In the genomic region with DNA sequence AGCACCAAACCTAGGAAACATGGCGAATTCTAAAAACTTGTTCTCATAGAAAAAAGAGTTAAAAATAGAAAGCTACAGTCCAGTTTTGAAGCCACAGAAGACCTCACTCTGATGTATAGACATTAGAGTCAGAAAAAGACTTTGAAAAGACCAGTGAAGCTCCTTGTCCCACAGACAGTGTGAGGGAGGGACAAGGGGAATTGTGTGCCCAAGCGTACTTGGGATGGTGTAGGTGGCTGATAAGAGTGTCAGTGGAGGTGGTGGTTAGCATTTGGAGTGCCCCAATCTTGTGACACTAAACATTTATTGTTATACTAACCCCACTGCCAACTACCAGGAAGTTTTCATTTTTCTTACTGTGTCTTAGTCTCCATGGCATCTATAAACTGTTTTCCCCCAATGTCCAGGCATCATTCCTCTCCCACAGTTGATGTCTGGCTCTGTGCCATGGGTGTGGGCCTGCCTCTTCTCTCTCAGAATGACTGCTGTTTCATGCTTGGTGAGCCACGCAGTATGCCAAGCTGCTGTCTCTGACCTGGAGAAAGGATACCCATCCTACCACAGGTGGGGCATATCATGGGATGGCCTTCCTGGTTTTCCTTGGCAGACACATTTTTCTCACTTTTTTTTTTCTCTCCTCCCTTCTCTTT, we compare ENCODE assay signal across 18 cellular contexts.
DNase-seq lines count a peak whose midpoint lies in the region; ATAC-seq and TF ChIP-seq lines count a peak whose summit lies in the region.
"Had no signal": no experiment of that assay in that cellular context is flagged by ENCODE, and none has a peak within 500 bp of the region (broad histone marks: within the 10 kb centered on the region; RNA-seq: fewer than 3 reads in every experiment).

No MANE protein-coding gene starts in this region.

- TF ChIP-seq CTCF in epithelial cell of proximal tubule (conservative IDR thresholded peaks at IDR 0.05; ENCODE audit: low read depth, low read length) = no peak

- no peaks in the 10 kb centered on the region for H3K9me3 Mint-ChIP-seq in stimulated activated naive CD8-positive, alpha-beta T cell treated with anti-CD3 and anti-CD28 coated beads, Interleukin-15, amount 100 ng/mL, for 72 hours

- H3K4me1 Mint-ChIP-seq in stimulated activated naive CD8-positive, alpha-beta T cell treated with anti-CD3 and anti-CD28 coated beads, Interleukin-15, amount 100 ng/mL, for 72 hours = peaks cover 9% of the 10 kb centered on the region
- H3K4me1 Mint-ChIP-seq: CD4-positive, alpha-beta memory T cell had no signal

- peaks cover 34% of the 10 kb centered on the region for H3K27me3 Mint-ChIP-seq in stimulated activated naive CD8-positive, alpha-beta T cell treated with anti-CD3 and anti-CD28 coated beads, Interleukin-15, amount 100 ng/mL, for 72 hours

- no peak overlapping the region for H3K4me3 Mint-ChIP-seq in stimulated activated naive CD8-positive, alpha-beta T cell treated with anti-CD3 and anti-CD28 coated beads, Interleukin-15, amount 100 ng/mL, for 72 hours
- H3K4me3 Mint-ChIP-seq: CD4-positive, alpha-beta memory T cell had no signal

- H3K9me3 ChIP-seq in effector memory CD4-positive, alpha-beta T cell (ENCODE audit: control insufficient read depth, low read length) = no peaks in the 10 kb centered on the region
- H3K9me3 ChIP-seq: HAP-1, neutrophil, SJCRH30, uterus had no signal

- no peaks in the 10 kb centered on the region for H3K27me3 ChIP-seq in effector memory CD4-positive, alpha-beta T cell (replicated peaks; ENCODE audit: control insufficient read depth, insufficient read depth, low read length, poor library complexity, severe bottlenecking)
- H3K27me3 ChIP-seq: neutrophil, uterus had no signal

- no peaks in the 10 kb centered on the region for H3K4me1 ChIP-seq in effector memory CD4-positive, alpha-beta T cell (ENCODE audit: control insufficient read depth, insufficient read depth, low read length, poor library complexity, severe bottlenecking)
- H3K4me1 ChIP-seq: HAP-1, uterus had no signal

- no peak overlapping the region for H3K4me3 ChIP-seq in epithelial cell of proximal tubule (ENCODE audit: low read depth, low read length)
- no peak overlapping the region for H3K4me3 ChIP-seq in effector memory CD4-positive, alpha-beta T cell (ENCODE audit: insufficient read depth, low read depth, low read length, poor library complexity, severe bottlenecking)
- H3K4me3 ChIP-seq: HAP-1, SJCRH30, uterus had no signal

- no peak overlapping the region for H3K27ac ChIP-seq in effector memory CD4-positive, alpha-beta T cell (ENCODE audit: insufficient read depth, low read length, poor library complexity, severe bottlenecking)
- H3K27ac ChIP-seq: neutrophil, SJCRH30, uterus had no signal

- no peak for DNase-seq in stimulated activated naive CD8-positive, alpha-beta T cell treated with anti-CD3 and anti-CD28 coated beads, Interleukin-15, Interleukin-2, amounts not matched to agents 100 U/mL and 50 U/mL, for 24 hours
- DNase-seq in stimulated activated naive CD8-positive, alpha-beta T cell treated with anti-CD3 and anti-CD28 coated beads, Interleukin-15, amount 100 ng/mL, for 72 hours = no peak
- DNase-seq in M059J (ENCODE audit: low read depth) (peak; percentile 53), epithelial cell of proximal tubule (ENCODE audit: low read depth) (peak; percentile 78), NCI-H1048 (lab: John Stamatoyannopoulos, UW) (no peak), C1 segment of cervical spinal cord (lab: John Stamatoyannopoulos, UW) (no peak)
- no peak for DNase-seq in effector memory CD4-positive, alpha-beta T cell
- DNase-seq: activated effector memory CD4-positive, alpha-beta T cell treated with anti-CD3 and anti-CD28 coated beads, Interleukin-2, amount 50 U/mL, for 16 hours; amygdala; CD4-positive, alpha-beta memory T cell; central memory CD4-positive, alpha-beta T cell; NCI-H446; uterus had no signal

- H3K27ac Mint-ChIP-seq in stimulated activated naive CD8-positive, alpha-beta T cell treated with anti-CD3 and anti-CD28 coated beads, Interleukin-15, amount 100 ng/mL, for 72 hours = no peak overlapping the region
- H3K27ac Mint-ChIP-seq: CD4-positive, alpha-beta memory T cell had no signal

- ATAC-seq in stimulated activated naive CD8-positive, alpha-beta T cell treated with anti-CD3 and anti-CD28 coated beads, Interleukin-15, Interleukin-2, amounts not matched to agents 100 U/mL and 50 U/mL, for 24 hours = peak; percentile 33
- no peak for ATAC-seq in stimulated activated naive CD8-positive, alpha-beta T cell treated with anti-CD3 and anti-CD28 coated beads, Interleukin-15, amount 100 ng/mL, for 72 hours
- no peak for ATAC-seq in HG02938 (IDR thresholded peaks at IDR 0.05; ENCODE audit: unreplicated experiment)
- ATAC-seq: left lobe of liver had no signal

- no peaks in the 10 kb centered on the region for H3K36me3 ChIP-seq in effector memory CD4-positive, alpha-beta T cell (ENCODE audit: control insufficient read depth, insufficient read depth, low read length)
- H3K36me3 ChIP-seq: HAP-1, neutrophil, SJCRH30, uterus had no signal

Comparison
In these comparisons a context has a peak if more than half of its experiments do, and no peak if none do; other contexts are left out.
1. DNase-seq: peak in M059J (single experiment) and epithelial cell of proximal tubule (single experiment); none in stimulated activated naive CD8-positive, alpha-beta T cell treated with anti-CD3 and anti-CD28 coated beads, Interleukin-15, Interleukin-2, amounts not matched to agents 100 U/mL and 50 U/mL, for 24 hours (single experiment), stimulated activated naive CD8-positive, alpha-beta T cell treated with anti-CD3 and anti-CD28 coated beads, Interleukin-15, amount 100 ng/mL, for 72 hours (0 of 2), effector memory CD4-positive, alpha-beta T cell (0 of 3), NCI-H1048 (single experiment) and C1 segment of cervical spinal cord (0 of 14).